ENCODE assay signal across 21 cellular contexts in genomic region chr4:126238010-126238409, GRCh38.
"Had no signal": no experiment of that assay in that cellular context is flagged by ENCODE, and none has a peak within 500 bp of the region (broad histone marks: within the 10 kb centered on the region; RNA-seq: fewer than 3 reads in every experiment).

No MANE protein-coding gene starts in this region.

- H3K79me2 ChIP-seq: parathyroid adenoma had no signal

- H3K9ac ChIP-seq: parathyroid adenoma had no signal

- H3K4me1 ChIP-seq: body of pancreas, colonic mucosa, esophagus muscularis mucosa, lower lobe of right lung, parathyroid adenoma, sigmoid colon had no signal

- H3K4me1 Mint-ChIP-seq: activated CD4-positive, alpha-beta T cell treated with anti-CD3 and anti-CD28 coated beads, Interleukin-2, amount 10 ng/mL, durations not matched to agents 24 days and 14 days; immature natural killer cell; naive B cell; stimulated activated naive CD8-positive, alpha-beta T cell treated with anti-CD3 and anti-CD28 coated beads, Interleukin-15, amount 100 ng/mL, for 72 hours had no signal

- H3K36me3 ChIP-seq: colonic mucosa, esophagus muscularis mucosa, lower lobe of right lung, sigmoid colon had no signal

- DNase-seq: activated CD4-positive, alpha-beta T cell treated with anti-CD3 and anti-CD28 coated beads, Interleukin-2, amount 10 ng/mL, durations not matched to agents 24 days and 14 days; activated CD4-positive, CD25-positive, alpha-beta regulatory T cell; activated CD8-positive, alpha-beta memory T cell treated with anti-CD3 and anti-CD28 coated beads, Interleukin-2, amount 50 U/mL, for 4 hours; activated CD8-positive, alpha-beta T cell treated with anti-CD3 and anti-CD28 coated beads, Interleukin-2, amount 10 ng/mL, durations not matched to agents 7 days and 5 days; activated gamma-delta T cell; activated T-cell treated with anti-CD3 and anti-CD28 coated beads, Interleukin-2, amount 50 U/mL, for 72 hours; amygdala; body of pancreas; caudate nucleus; colonic mucosa; hypothalamus; immature natural killer cell; lower lobe of right lung; naive B cell; sigmoid colon; stimulated activated CD4-positive, alpha-beta T cell treated with anti-CD3 and anti-CD28 coated beads, Interleukin-1b, Interleukin-23, amount 100 ng/mL, for 48 hours; stimulated activated naive CD8-positive, alpha-beta T cell treated with anti-CD3 and anti-CD28 coated beads, Interleukin-15, amount 100 ng/mL, for 72 hours had no signal

- H3K27ac ChIP-seq: body of pancreas, colonic mucosa, esophagus muscularis mucosa, lower lobe of right lung, parathyroid adenoma, sigmoid colon had no signal

- H3K27me3 ChIP-seq: body of pancreas, colonic mucosa, esophagus muscularis mucosa, sigmoid colon had no signal

- ATAC-seq: activated CD8-positive, alpha-beta T cell treated with anti-CD3 and anti-CD28 coated beads, Interleukin-2, amount 10 ng/mL, durations not matched to agents 7 days and 5 days; activated naive CD4-positive, alpha-beta T cell treated with anti-CD3 and anti-CD28 coated beads, Interleukin-2, amount 50 U/mL, for 72 hours; activated T-cell treated with anti-CD3 and anti-CD28 coated beads, Interleukin-2, amount 50 U/mL, for 72 hours; body of pancreas; lower lobe of right lung; stimulated activated naive CD8-positive, alpha-beta T cell treated with anti-CD3 and anti-CD28 coated beads, Interleukin-15, amount 100 ng/mL, for 72 hours had no signal

- H3K27ac Mint-ChIP-seq: activated CD4-positive, alpha-beta T cell treated with anti-CD3 and anti-CD28 coated beads, Interleukin-2, amount 10 ng/mL, durations not matched to agents 24 days and 14 days; activated CD8-positive, alpha-beta T cell treated with anti-CD3 and anti-CD28 coated beads, Interleukin-2, amount 10 ng/mL, durations not matched to agents 7 days and 5 days; activated naive CD4-positive, alpha-beta T cell treated with anti-CD3 and anti-CD28 coated beads, Interleukin-2, amount 50 U/mL, for 72 hours; activated T-cell treated with anti-CD3 and anti-CD28 coated beads, Interleukin-2, amount 50 U/mL, for 72 hours; immature natural killer cell; naive B cell; stimulated activated naive CD8-positive, alpha-beta T cell treated with anti-CD3 and anti-CD28 coated beads, Interleukin-15, amount 100 ng/mL, for 72 hours; type B pancreatic cell had no signal

- H3K9me3 ChIP-seq: colonic mucosa, sigmoid colon had no signal

- H2AFZ ChIP-seq: parathyroid adenoma had no signal

- H3K36me3 Mint-ChIP-seq: activated naive CD4-positive, alpha-beta T cell treated with anti-CD3 and anti-CD28 coated beads, Interleukin-2, amount 50 U/mL, for 72 hours; naive B cell; type B pancreatic cell had no signal

- H3K4me3 ChIP-seq: body of pancreas, colonic mucosa, esophagus muscularis mucosa, lower lobe of right lung, sigmoid colon had no signal

- H3K27me3 Mint-ChIP-seq: activated CD4-positive, alpha-beta T cell treated with anti-CD3 and anti-CD28 coated beads, Interleukin-2, amount 10 ng/mL, durations not matched to agents 24 days and 14 days; naive B cell; stimulated activated naive CD8-positive, alpha-beta T cell treated with anti-CD3 and anti-CD28 coated beads, Interleukin-15, amount 100 ng/mL, for 72 hours; type B pancreatic cell had no signal

- H3K4me3 Mint-ChIP-seq: activated CD4-positive, alpha-beta T cell treated with anti-CD3 and anti-CD28 coated beads, Interleukin-2, amount 10 ng/mL, durations not matched to agents 24 days and 14 days; activated CD8-positive, alpha-beta T cell treated with anti-CD3 and anti-CD28 coated beads, Interleukin-2, amount 10 ng/mL, durations not matched to agents 7 days and 5 days; activated T-cell treated with anti-CD3 and anti-CD28 coated beads, Interleukin-2, amount 50 U/mL, for 72 hours; immature natural killer cell; naive B cell; stimulated activated naive CD8-positive, alpha-beta T cell treated with anti-CD3 and anti-CD28 coated beads, Interleukin-15, amount 100 ng/mL, for 72 hours; type B pancreatic cell had no signal
